In the genomic region with DNA sequence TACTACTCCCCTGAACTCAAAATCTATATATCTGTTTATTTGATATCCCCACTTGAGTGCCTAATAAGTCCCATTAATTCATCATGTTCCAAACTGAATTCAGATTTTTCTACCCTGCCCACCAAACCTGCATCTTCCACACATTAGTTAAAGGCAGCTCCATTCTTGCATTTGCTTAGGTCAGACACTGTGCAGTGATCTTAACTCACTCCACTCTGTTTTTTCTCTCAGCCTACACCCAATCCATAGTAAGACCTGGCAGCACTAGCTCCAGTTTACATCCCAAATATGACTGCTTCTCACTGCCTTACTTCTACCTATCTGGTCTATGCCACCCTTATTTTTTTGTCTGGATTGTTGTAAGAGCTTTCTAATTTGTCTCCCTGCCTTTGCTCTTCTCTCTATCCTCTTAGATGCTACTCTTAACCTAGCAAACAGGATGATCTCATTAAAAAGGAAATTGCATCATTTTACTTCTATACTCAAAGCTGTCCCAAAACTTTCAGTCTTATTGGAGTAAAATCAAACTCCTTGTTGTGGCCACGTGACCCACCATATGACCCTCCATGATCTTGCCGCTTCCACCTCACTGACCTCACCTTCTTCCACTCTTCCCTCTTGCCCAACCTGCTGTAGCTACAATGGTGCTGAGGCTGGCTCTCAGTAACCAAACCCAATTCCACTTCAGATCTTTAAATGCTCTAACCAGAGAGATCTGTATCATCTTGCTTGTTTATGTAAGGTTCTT, we compare ENCODE assay signal across 19 cellular contexts.
DNase-seq lines count a peak whose midpoint lies in the region; ATAC-seq, FAIRE-seq and TF ChIP-seq lines count a peak whose summit lies in the region.
"Had no signal": no experiment of that assay in that cellular context is flagged by ENCODE, and none has a peak within 500 bp of the region (broad histone marks: within the 10 kb centered on the region; RNA-seq: fewer than 3 reads in every experiment).

No MANE protein-coding gene starts in this region.

- H3K4me2 ChIP-seq in mammary epithelial cell (ENCODE audit: insufficient read depth, low read depth, low read length) = no peak overlapping the region

- H3K27ac ChIP-seq in mammary epithelial cell (ENCODE audit: insufficient read depth, low read depth, low read length) (no peak overlapping the region), pancreas (no peak overlapping the region)
- H3K27ac ChIP-seq: cardiac muscle cell, SJCRH30 had no signal

- CTCF ChIA-PET in mammary epithelial cell (lab: Charles Lee; ENCODE audit: low non-redundant PET) (interaction anchor here (0.5 kb wide), 1 partner anchor 328 kb away, joined by 3 read pairs; no protein-coding TSS in a partner anchor), MCF 10A (lab: Yijun Ruan, JAX) (interaction anchor here (1.1 to 1.4 kb wide), 2 partner anchors 8 to 143 kb away, joined by 3 to 4 read pairs; no protein-coding TSS in a partner anchor)
- CTCF ChIA-PET in activated CD8-positive, alpha-beta T cell treated with anti-CD3 and anti-CD28 coated beads for 36 hours (lab: Charles Lee) = no interaction called here

- no peaks in the 10 kb centered on the region for H3K9me3 Mint-ChIP-seq in MCF 10A (ENCODE audit: unreplicated experiment)
- H3K9me3 Mint-ChIP-seq in activated CD8-positive, alpha-beta T cell treated with anti-CD3 and anti-CD28 coated beads for 36 hours = no peaks in the 10 kb centered on the region
- no peaks in the 10 kb centered on the region for H3K9me3 Mint-ChIP-seq in stimulated activated naive CD8-positive, alpha-beta T cell treated with anti-CD3 and anti-CD28 coated beads, Interleukin-15, amount 100 ng/mL, for 72 hours

- no peaks in the 10 kb centered on the region for H3K36me3 Mint-ChIP-seq in MCF 10A (ENCODE audit: insufficient read depth, unreplicated experiment)
- no peaks in the 10 kb centered on the region for H3K36me3 Mint-ChIP-seq in activated CD8-positive, alpha-beta T cell treated with anti-CD3 and anti-CD28 coated beads for 36 hours (ENCODE audit: low read depth)

- in situ Hi-C loops in mammary epithelial cell (cut with MboI; ENCODE audit: low sequenced_read_pairs in 2 of 2) = no loop called here

- no peaks in the 10 kb centered on the region for H3K36me3 ChIP-seq in mammary epithelial cell (ENCODE audit: insufficient read depth, low read length)
- no peaks in the 10 kb centered on the region for H3K36me3 ChIP-seq in pancreas
- H3K36me3 ChIP-seq: cardiac muscle cell, SJCRH30 had no signal

- POLR2A ChIA-PET in MCF 10A (lab: Yijun Ruan, JAX) = interaction anchor here (0.6 to 0.7 kb wide), 2 partner anchors 17 to 67 kb away, joined by 3 to 4 read pairs; no protein-coding TSS in a partner anchor
- POLR2A ChIA-PET in activated CD8-positive, alpha-beta T cell treated with anti-CD3 and anti-CD28 coated beads for 36 hours (lab: Charles Lee) = interaction anchor here (1.0 kb wide), 1 partner anchor 470 kb away, joined by 3 read pairs; the partner anchor contains the start of gene VRK2

- H3K4me1 Mint-ChIP-seq in MCF 10A (ENCODE audit: insufficient read depth, unreplicated experiment) = no peaks in the 10 kb centered on the region
- H3K4me1 Mint-ChIP-seq in activated CD8-positive, alpha-beta T cell treated with anti-CD3 and anti-CD28 coated beads for 36 hours (ENCODE audit: low read depth) = no peaks in the 10 kb centered on the region
- H3K4me1 Mint-ChIP-seq in stimulated activated naive CD8-positive, alpha-beta T cell treated with anti-CD3 and anti-CD28 coated beads, Interleukin-15, amount 100 ng/mL, for 72 hours = no peaks in the 10 kb centered on the region

- TF ChIP-seq CTCF in mammary epithelial cell (conservative IDR thresholded peaks at IDR 0.05 in 1 of 2, IDR thresholded peaks at IDR 0.05 in 1 of 2; ENCODE audit: extremely low read depth in 1 of 2, insufficient read depth in 1 of 2, low read depth in 1 of 2, low read length in 2 of 2) = no peak
- no peak for TF ChIP-seq CTCF in MCF 10A (IDR thresholded peaks at IDR 0.05; ENCODE audit: unreplicated experiment)
- TF ChIP-seq CTCF in activated CD8-positive, alpha-beta T cell treated with anti-CD3 and anti-CD28 coated beads for 36 hours (IDR thresholded peaks at IDR 0.05) = no peak
- no peak for TF ChIP-seq CTCF in pancreas (IDR thresholded peaks at IDR 0.05)

- BruUV-seq in mammary epithelial cell (replicated peaks; lab: Mats Ljungman, UMichigan) = no TSS peak
- no TSS peak for BruUV-seq in MCF 10A (replicated peaks; lab: Mats Ljungman, UMichigan)

- no peaks in the 10 kb centered on the region for H3K79me2 ChIP-seq in mammary epithelial cell (ENCODE audit: insufficient read depth, low read length)

- H3K4me3 ChIP-seq in mammary epithelial cell (replicated peaks in 1 of 3; ENCODE audit: insufficient read depth in 1 of 3, low read depth in 2 of 3, low read length in 3 of 3) = no peak overlapping the region
- H3K4me3 ChIP-seq in pancreas = no peak overlapping the region
- H3K4me3 ChIP-seq: cardiac muscle cell, mucosa of descending colon, SJCRH30 had no signal

- H3K9me3 ChIP-seq in mammary epithelial cell (replicated peaks; ENCODE audit: insufficient read depth, low read length) (no peaks in the 10 kb centered on the region), pancreas (no peaks in the 10 kb centered on the region)
- H3K9me3 ChIP-seq: mucosa of descending colon, SJCRH30 had no signal

- dilution Hi-C loops in mammary epithelial cell (cut with HindIII; ENCODE audit: low sequenced_read_pairs) = no loop called here

- H3K4me1 ChIP-seq in mammary epithelial cell (ENCODE audit: insufficient read depth, low read length) (no peaks in the 10 kb centered on the region), pancreas (no peaks in the 10 kb centered on the region)
- H3K4me1 ChIP-seq: SJCRH30 had no signal

- peak; percentile 81 for ATAC-seq in activated CD8-positive, alpha-beta T cell treated with anti-CD3 and anti-CD28 coated beads for 36 hours
- peak; percentile 88 for ATAC-seq in stimulated activated naive CD8-positive, alpha-beta T cell treated with anti-CD3 and anti-CD28 coated beads, Interleukin-15, amount 100 ng/mL, for 72 hours
- ATAC-seq in HG03457 (IDR thresholded peaks at IDR 0.05; ENCODE audit: unreplicated experiment) = no peak
- ATAC-seq in pancreas = no peak
- ATAC-seq: mucosa of descending colon, right cardiac atrium had no signal

- H3K27ac Mint-ChIP-seq in MCF 10A (ENCODE audit: low read depth, unreplicated experiment) = no peak overlapping the region
- H3K27ac Mint-ChIP-seq in activated CD8-positive, alpha-beta T cell treated with anti-CD3 and anti-CD28 coated beads for 36 hours = no peak overlapping the region
- no peak overlapping the region for H3K27ac Mint-ChIP-seq in stimulated activated naive CD8-positive, alpha-beta T cell treated with anti-CD3 and anti-CD28 coated beads, Interleukin-15, amount 100 ng/mL, for 72 hours

- no peak overlapping the region for H3K9ac ChIP-seq in mammary epithelial cell (ENCODE audit: insufficient read depth, low read length)

- intact Hi-C loops in mammary epithelial cell (cut with micrococcal nuclease) = no loop called here
- intact Hi-C loops in MCF 10A (cut with micrococcal nuclease) = no loop called here
- intact Hi-C loops in activated CD8-positive, alpha-beta T cell treated with anti-CD3 and anti-CD28 coated beads for 36 hours (cut with micrococcal nuclease) = no loop called here
- intact Hi-C loops in pancreas (cut with DNase I) = no loop called here

- 100% methylated on average over 2 of the region's 2 CpGs for WGBS in mammary epithelial cell (ENCODE audit: low coverage, missing lambda C conversion rate)
- 91 to 92% methylated on average over 2 of the region's 2 CpGs for WGBS in pancreas, 2 donors

- H3K27me3 Mint-ChIP-seq in MCF 10A (ENCODE audit: insufficient read depth, unreplicated experiment) = no peaks in the 10 kb centered on the region
- no peaks in the 10 kb centered on the region for H3K27me3 Mint-ChIP-seq in activated CD8-positive, alpha-beta T cell treated with anti-CD3 and anti-CD28 coated beads for 36 hours
- H3K27me3 Mint-ChIP-seq in stimulated activated naive CD8-positive, alpha-beta T cell treated with anti-CD3 and anti-CD28 coated beads, Interleukin-15, amount 100 ng/mL, for 72 hours = no peaks in the 10 kb centered on the region

- FAIRE-seq in pancreas (lab: Jason Lieb, UNC) = no peak

- no peaks in the 10 kb centered on the region for H4K20me1 ChIP-seq in mammary epithelial cell (ENCODE audit: insufficient read depth, low read length)

- H3K4me3 Mint-ChIP-seq in MCF 10A (ENCODE audit: unreplicated experiment) = no peak overlapping the region
- no peak overlapping the region for H3K4me3 Mint-ChIP-seq in activated CD8-positive, alpha-beta T cell treated with anti-CD3 and anti-CD28 coated beads for 36 hours
- no peak overlapping the region for H3K4me3 Mint-ChIP-seq in stimulated activated naive CD8-positive, alpha-beta T cell treated with anti-CD3 and anti-CD28 coated beads, Interleukin-15, amount 100 ng/mL, for 72 hours

- DNase-seq in mammary epithelial cell (no peak), MCF 10A (ENCODE audit: unreplicated experiment) (no peak), NAMALWA (ENCODE audit: low spot score) (peak; percentile 12), dermis blood vessel endothelial cell (no peak), pancreas (no peak)
- peak; percentile 34 for DNase-seq in activated CD8-positive, alpha-beta T cell treated with anti-CD3 and anti-CD28 coated beads for 36 hours
- peak; percentile 15 to 33 for DNase-seq in stimulated activated naive CD8-positive, alpha-beta T cell treated with anti-CD3 and anti-CD28 coated beads, Interleukin-15, amount 100 ng/mL, for 72 hours
- DNase-seq: activated CD4-positive, alpha-beta T cell treated with anti-CD3 and anti-CD28 coated beads for 1 hour; activated T-cell treated with anti-CD3 and anti-CD28 coated beads, Interleukin-2, amount 50 U/mL, for 1 hour; effector CD4-positive, alpha-beta T cell; MM.1S; mucosa of descending colon; NCI-H2171 treated with DMSO at 0.1 percent for 48 hours; nucleus accumbens; right cardiac atrium; SJCRH30; substantia nigra had no signal

- H3K27me3 ChIP-seq in mammary epithelial cell (ENCODE audit: insufficient read depth, low read length) (no peaks in the 10 kb centered on the region), pancreas (no peaks in the 10 kb centered on the region)
- H3K27me3 ChIP-seq: cardiac muscle cell had no signal

- H2AFZ ChIP-seq in mammary epithelial cell (ENCODE audit: low read depth, low read length) = peak overlapping the region; percentile 1

Comparison
In these comparisons a context has a peak if more than half of its experiments do, and no peak if none do; other contexts are left out.
1. DNase-seq: peak in NAMALWA (single experiment), activated CD8-positive, alpha-beta T cell treated with anti-CD3 and anti-CD28 coated beads for 36 hours (single experiment) and stimulated activated naive CD8-positive, alpha-beta T cell treated with anti-CD3 and anti-CD28 coated beads, Interleukin-15, amount 100 ng/mL, for 72 hours (2 of 2); none in mammary epithelial cell (single experiment), MCF 10A (single experiment), dermis blood vessel endothelial cell (single experiment) and pancreas (0 of 6).
2. ATAC-seq: peak in activated CD8-positive, alpha-beta T cell treated with anti-CD3 and anti-CD28 coated beads for 36 hours (single experiment) and stimulated activated naive CD8-positive, alpha-beta T cell treated with anti-CD3 and anti-CD28 coated beads, Interleukin-15, amount 100 ng/mL, for 72 hours (single experiment); none in HG03457 (single experiment) and pancreas (0 of 4).